In genomic region chr17:4980644-4981216, GRCh38 we compare ENCODE assay signal across 8 cellular contexts. TPM values are rescaled to one million over a fixed set of nuclear protein-coding genes. Genes with fewer than 3 reads are reported as not detected.
A peak's percentile ranks its signal among the peaks of the same experiment; 100 is the strongest.
DNase-seq lines count a peak whose midpoint lies in the region; ATAC-seq and TF ChIP-seq lines count a peak whose summit lies in the region.

No MANE protein-coding gene starts in this region.

- H3K27ac ChIP-seq in VCaP, result no peak overlapping the region

- H3K27me3 Mint-ChIP-seq in neural crest cell (ENCODE audit: low read depth), result no peaks in the 10 kb centered on the region

- TF ChIP-seq CTCF in LNCAP (IDR thresholded peaks at IDR 0.05), result peak; percentile 68
- peak; percentile 69 for TF ChIP-seq CTCF in VCaP (conservative IDR thresholded peaks at IDR 0.05)
- peak; percentile 73 for TF ChIP-seq CTCF in epithelial cell of esophagus (IDR thresholded peaks at IDR 0.05; ENCODE audit: insufficient read depth, low read depth, low read length, missing control alignments)
- TF ChIP-seq CTCF in neural crest cell (conservative IDR thresholded peaks at IDR 0.05), result peak; percentile 77

- H3K4me1 Mint-ChIP-seq in neural crest cell, result peaks cover 7% of the 10 kb centered on the region

- ATAC-seq in GM21529 (IDR thresholded peaks at IDR 0.05; ENCODE audit: unreplicated experiment) (no peak), GM21515 (IDR thresholded peaks at IDR 0.05; ENCODE audit: unreplicated experiment) (no peak)

- H3K9me3 Mint-ChIP-seq in neural crest cell, result no peaks in the 10 kb centered on the region

- H3K4me3 Mint-ChIP-seq in neural crest cell, result peak overlapping the region; percentile 75

- DNase-seq in SIG-M5 treated with dmso at 0.1 percent for 504 hours (lab: John Stamatoyannopoulos, UW; ENCODE audit: unreplicated experiment), result peak; percentile 39
- DNase-seq in SIG-M5 (lab: John Stamatoyannopoulos, UW), result no peak
- DNase-seq in epithelial cell of esophagus (ENCODE audit: low read depth), result peak; percentile 57
- peak; percentile 64 for DNase-seq in neural crest cell (ENCODE audit: low read depth, low spot score)

- H3K4me3 ChIP-seq in epithelial cell of esophagus (ENCODE audit: low read length), result no peak overlapping the region

- H3K27ac Mint-ChIP-seq in neural crest cell (ENCODE audit: unreplicated experiment), result no peak overlapping the region

- no peaks in the 10 kb centered on the region for H3K36me3 Mint-ChIP-seq in neural crest cell (ENCODE audit: low read depth)

RNA-seq across cellular contexts. Expression of gene CAMTA2, which starts 6.7 kb away (rescaled TPM):
- 12.5 and 17.4 TPM in 2 replicates for total RNA-seq in neural crest cell

RNA-seq across cellular contexts. Expression of gene SPAG7, which starts 13.1 kb away (rescaled TPM):
- 76.9 and 78.9 TPM in 2 replicates for total RNA-seq in neural crest cell

RNA-seq across cellular contexts. Expression of gene INCA1, which starts 16.6 kb away (rescaled TPM):
- total RNA-seq in neural crest cell, result 0.43 and 0.86 TPM in 2 replicates

RNA-seq across cellular contexts. Expression of gene KIF1C, which starts 17.0 kb away (rescaled TPM):
- total RNA-seq in neural crest cell, result 61.7 and 68.4 TPM in 2 replicates

RNA-seq across cellular contexts. Expression of gene ENO3, which starts 29.8 kb away (rescaled TPM):
- 9.1 and 10.6 TPM in 2 replicates for total RNA-seq in neural crest cell
